In genomic region chr12:67280088-67280487, GRCh38 we compare ENCODE assay signal across 26 cellular contexts.
"Had no signal": no experiment of that assay in that cellular context is flagged by ENCODE, and none has a peak within 500 bp of the region (broad histone marks: within the 10 kb centered on the region; RNA-seq: fewer than 3 reads in every experiment).

No MANE protein-coding gene starts in this region.

- H3K9me3 ChIP-seq: colonic mucosa, esophagus muscularis mucosa, gastroesophageal sphincter, heart right ventricle, lower lobe of right lung, neutrophil, pancreas, testis, tibial artery had no signal

- H3K27me3 ChIP-seq: colonic mucosa, esophagus muscularis mucosa, foreskin keratinocyte, gastroesophageal sphincter, heart right ventricle, neutrophil, pancreas, testis, tibial artery had no signal

- DNase-seq: colonic mucosa; effector CD8-positive, alpha-beta T cell; endodermal cell; foreskin keratinocyte; heart right ventricle; hippocampal formation; islet precursor cell; kidney glomerular epithelial cell; left ventricle myocardium superior; lower lobe of right lung; natural killer cell; stimulated activated CD4-positive, alpha-beta T cell treated with anti-CD3 and anti-CD28 coated beads, Interleukin-4, amount 100 ng/mL, for 4 hours; stimulated activated naive CD8-positive, alpha-beta T cell treated with anti-CD3 and anti-CD28 coated beads, Interleukin-15, Interleukin-2, amounts not matched to agents 100 U/mL and 50 U/mL, for 24 hours; substantia nigra; testis; tibial artery had no signal

- H3K4me3 Mint-ChIP-seq: dendritic cell treated with granulocyte-macrophage colony-stimulating factor and Interleukin-4, amounts not matched to agents 40 ng/mL and 50 ng/mL, for 4 days; endodermal cell; natural killer cell; neural crest cell; stimulated activated memory B cell treated with anti-CD40 and anti-IgM and Interleukin-4, amounts not matched to agents 10 μg/mL and 1 μg/mL and 100 μg/mL, for 72 hours; type B pancreatic cell had no signal

- H3K27me3 Mint-ChIP-seq: dendritic cell treated with granulocyte-macrophage colony-stimulating factor and Interleukin-4, amounts not matched to agents 40 ng/mL and 50 ng/mL, for 4 days; stimulated activated memory B cell treated with anti-CD40 and anti-IgM and Interleukin-4, amounts not matched to agents 10 μg/mL and 1 μg/mL and 100 μg/mL, for 72 hours; type B pancreatic cell had no signal

- ATAC-seq: foreskin keratinocyte; gastroesophageal sphincter; heart right ventricle; left ventricle myocardium superior; lower lobe of right lung; natural killer cell; sciatic nerve; stimulated activated memory B cell treated with anti-CD40 and anti-IgM and Interleukin-4, amounts not matched to agents 10 μg/mL and 1 μg/mL and 100 μg/mL, for 72 hours; stimulated activated naive CD8-positive, alpha-beta T cell treated with anti-CD3 and anti-CD28 coated beads, Interleukin-15, Interleukin-2, amounts not matched to agents 100 U/mL and 50 U/mL, for 24 hours had no signal

- H3K4me3 ChIP-seq: colonic mucosa, esophagus muscularis mucosa, gastroesophageal sphincter, heart right ventricle, lower lobe of right lung, pancreas, smooth muscle cell, testis, tibial artery had no signal

- H3K9me3 Mint-ChIP-seq: dendritic cell treated with granulocyte-macrophage colony-stimulating factor and Interleukin-4, amounts not matched to agents 40 ng/mL and 50 ng/mL, for 4 days; endodermal cell; natural killer cell; neural crest cell; stimulated activated memory B cell treated with anti-CD40 and anti-IgM and Interleukin-4, amounts not matched to agents 10 μg/mL and 1 μg/mL and 100 μg/mL, for 72 hours; type B pancreatic cell had no signal

- H3K4me1 ChIP-seq: colonic mucosa had no signal

- H3K36me3 Mint-ChIP-seq: natural killer cell had no signal

- H3K36me3 ChIP-seq: neutrophil, pancreas had no signal

- H3K4me2 ChIP-seq: smooth muscle cell had no signal

- FAIRE-seq: pancreas had no signal

- H3K27ac Mint-ChIP-seq: dendritic cell treated with granulocyte-macrophage colony-stimulating factor and Interleukin-4, amounts not matched to agents 40 ng/mL and 50 ng/mL, for 4 days; endodermal cell; stimulated activated memory B cell treated with anti-CD40 and anti-IgM and Interleukin-4, amounts not matched to agents 10 μg/mL and 1 μg/mL and 100 μg/mL, for 72 hours; type B pancreatic cell had no signal

- H3K27ac ChIP-seq: colonic mucosa, esophagus muscularis mucosa, foreskin keratinocyte, gastroesophageal sphincter, heart right ventricle, lower lobe of right lung, neutrophil, testis, tibial artery had no signal
